Comparison of ENCODE assay signal across 18 cellular contexts in the genomic region with DNA sequence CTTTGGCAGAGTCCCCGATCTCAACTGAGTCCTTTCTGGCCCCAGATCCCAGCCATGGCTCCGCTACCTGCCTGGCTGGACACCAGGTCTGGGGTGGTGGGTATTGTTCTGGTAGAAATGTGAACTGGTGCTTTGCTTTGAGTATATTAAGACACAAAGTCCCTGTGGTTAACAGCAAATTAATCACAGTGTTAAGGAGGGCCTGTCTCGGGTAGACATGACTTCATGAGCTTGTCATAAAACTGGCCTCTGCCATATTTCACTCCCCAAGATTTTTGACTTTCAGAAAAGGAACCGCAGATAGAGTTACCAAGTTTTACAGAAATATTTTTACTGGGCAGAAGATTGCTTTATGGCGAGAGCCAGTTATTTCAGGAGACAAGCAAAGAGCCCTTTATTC. TPM values are rescaled to one million over a fixed set of nuclear protein-coding genes. Genes with fewer than 3 reads are reported as not detected.
A peak's percentile ranks its signal among the peaks of the same experiment; 100 is the strongest.
DNase-seq lines count a peak whose midpoint lies in the region; ATAC-seq and TF ChIP-seq lines count a peak whose summit lies in the region.
"Had no signal": no experiment of that assay in that cellular context is flagged by ENCODE, and none has a peak within 500 bp of the region (broad histone marks: within the 10 kb centered on the region; RNA-seq: fewer than 3 reads in every experiment).

No MANE protein-coding gene starts in this region.

- no peak for TF ChIP-seq EP300 in sigmoid colon (IDR thresholded peaks at IDR 0.05)

- intact Hi-C loops in right cardiac atrium (cut with DNase I) (no loop called here), Right ventricle myocardium inferior (cut with DNase I) (no loop called here), esophagus squamous epithelium (cut with DNase I) (no loop called here), sigmoid colon (cut with DNase I) (no loop called here)

- H3K9me3 ChIP-seq in right cardiac atrium (ENCODE audit: control insufficient read depth, low read length), result no peaks in the 10 kb centered on the region
- H3K9me3 ChIP-seq in esophagus squamous epithelium, result no peaks in the 10 kb centered on the region
- H3K9me3 ChIP-seq in sigmoid colon, result no peaks in the 10 kb centered on the region
- H3K9me3 ChIP-seq: BLaER1, Peyer's patch had no signal

- no peak for TF ChIP-seq POLR2A in esophagus squamous epithelium (IDR thresholded peaks at IDR 0.05)
- no peak for TF ChIP-seq POLR2A in sigmoid colon (IDR thresholded peaks at IDR 0.05)

- TF ChIP-seq CTCF in esophagus squamous epithelium (IDR thresholded peaks at IDR 0.05) (no peak), sigmoid colon (IDR thresholded peaks at IDR 0.05) (no peak)

- peak; percentile 66 to 68 for ATAC-seq in right cardiac atrium
- no peak for ATAC-seq in Right ventricle myocardium inferior
- ATAC-seq in GM21619 (IDR thresholded peaks at IDR 0.05; ENCODE audit: unreplicated experiment), result no peak
- ATAC-seq in GM18909 (IDR thresholded peaks at IDR 0.05; ENCODE audit: poor library complexity, unreplicated experiment), result no peak

- H3K27ac ChIP-seq in right cardiac atrium (ENCODE audit: low read length), result no peak overlapping the region
- H3K27ac ChIP-seq in esophagus squamous epithelium, result peak overlapping the region in 3 of 4 donors; percentile 30 to 70 (median 56)
- peak overlapping the region in 3 of 4 donors; percentile 22 to 60 (median 40) for H3K27ac ChIP-seq in sigmoid colon
- H3K27ac ChIP-seq: BLaER1, Peyer's patch had no signal

- H3K27me3 ChIP-seq in right cardiac atrium (ENCODE audit: control insufficient read depth, insufficient read depth) (no peaks in the 10 kb centered on the region), esophagus squamous epithelium (no peaks in the 10 kb centered on the region), sigmoid colon (no peaks in the 10 kb centered on the region)
- H3K27me3 ChIP-seq: BLaER1, Peyer's patch had no signal

- H3K36me3 ChIP-seq in esophagus squamous epithelium (no peaks in the 10 kb centered on the region), sigmoid colon (peaks cover 0 to 21% (median 1%) of the 10 kb centered on the region in 4 donors)
- H3K36me3 ChIP-seq: BLaER1, Peyer's patch had no signal

- no peaks in the 10 kb centered on the region for H3K4me1 ChIP-seq in right cardiac atrium (ENCODE audit: control insufficient read depth, insufficient read depth, low read length)
- H3K4me1 ChIP-seq in esophagus squamous epithelium, result peaks cover 0 to 25% (median 0%) of the 10 kb centered on the region in 3 donors
- H3K4me1 ChIP-seq in sigmoid colon, result peaks cover 0 to 31% (median 13%) of the 10 kb centered on the region in 4 donors
- H3K4me1 ChIP-seq: Peyer's patch had no signal

- WGBS in right cardiac atrium, result 70% methylated on average over 5 of the region's 5 CpGs
- 72 to 77% methylated on average over 3 to 4 of the region's 5 CpGs for WGBS in esophagus squamous epithelium, 2 donors
- WGBS in sigmoid colon, 2 donors, result 90% methylated on average over 5 of the region's 5 CpGs

- DNase-seq in right cardiac atrium (no peak), Right ventricle myocardium inferior (ENCODE audit: missing footprints) (no peak), esophagus squamous epithelium (lab: John Stamatoyannopoulos, UW) (no peak), sigmoid colon (no peak), NCI-H2171 (lab: John Stamatoyannopoulos, UW) (no peak)
- DNase-seq in activated effector memory CD4-positive, alpha-beta T cell treated with anti-CD3 and anti-CD28 coated beads, Interleukin-2, amount 50 U/mL, for 16 hours, result no peak
- DNase-seq: CD8-positive, alpha-beta memory T cell; DND-41; HFFc6; KG1; NCI-H2107; NCI-H226; NCI-H524 treated with DMSO at 0.1 percent for 48 hours; Peyer's patch; SHP77 treated with DMSO at 0.1 percent for 48 hours had no signal

- H3K4me3 ChIP-seq in right cardiac atrium (ENCODE audit: low read length) (no peak overlapping the region), esophagus squamous epithelium (no peak overlapping the region), sigmoid colon (no peak overlapping the region)
- H3K4me3 ChIP-seq: BLaER1, Peyer's patch had no signal

RNA-seq across cellular contexts. Expression of a gene that starts 19.5 kb away (rescaled TPM):
- 1 to 10 TPM; 1.1 to 3.2 (median 2.1) TPM for total RNA-seq in right cardiac atrium
- polyA plus RNA-seq in right cardiac atrium, result 0.68 TPM
- 0.43 TPM for total RNA-seq in Right ventricle myocardium inferior
- total RNA-seq in esophagus squamous epithelium, result 10 to 100 TPM in 1 of 4 donors, 1 to 10 TPM in 3; 1.1 to 10.5 (median 3.1) TPM
- 10 to 100 TPM in 3 of 4 donors, 1 to 10 TPM in 1; 6.7 to 18.0 (median 11.5) TPM for total RNA-seq in sigmoid colon
- polyA plus RNA-seq in sigmoid colon, result 1 to 10 TPM in 2 of 3 donors, under 1 TPM in 1; under 0.01 to 2.8 (median 1.5) TPM
- total RNA-seq: HFFc6 had no signal

Comparison
In these comparisons a context has a peak if more than half of its experiments do, and no peak if none do; other contexts are left out.
1. ATAC-seq: peak in right cardiac atrium (2 of 2); none in Right ventricle myocardium inferior (single experiment), GM21619 (single experiment) and GM18909 (single experiment).